8 cellular contexts compared by ENCODE assay signal in the genomic region with DNA sequence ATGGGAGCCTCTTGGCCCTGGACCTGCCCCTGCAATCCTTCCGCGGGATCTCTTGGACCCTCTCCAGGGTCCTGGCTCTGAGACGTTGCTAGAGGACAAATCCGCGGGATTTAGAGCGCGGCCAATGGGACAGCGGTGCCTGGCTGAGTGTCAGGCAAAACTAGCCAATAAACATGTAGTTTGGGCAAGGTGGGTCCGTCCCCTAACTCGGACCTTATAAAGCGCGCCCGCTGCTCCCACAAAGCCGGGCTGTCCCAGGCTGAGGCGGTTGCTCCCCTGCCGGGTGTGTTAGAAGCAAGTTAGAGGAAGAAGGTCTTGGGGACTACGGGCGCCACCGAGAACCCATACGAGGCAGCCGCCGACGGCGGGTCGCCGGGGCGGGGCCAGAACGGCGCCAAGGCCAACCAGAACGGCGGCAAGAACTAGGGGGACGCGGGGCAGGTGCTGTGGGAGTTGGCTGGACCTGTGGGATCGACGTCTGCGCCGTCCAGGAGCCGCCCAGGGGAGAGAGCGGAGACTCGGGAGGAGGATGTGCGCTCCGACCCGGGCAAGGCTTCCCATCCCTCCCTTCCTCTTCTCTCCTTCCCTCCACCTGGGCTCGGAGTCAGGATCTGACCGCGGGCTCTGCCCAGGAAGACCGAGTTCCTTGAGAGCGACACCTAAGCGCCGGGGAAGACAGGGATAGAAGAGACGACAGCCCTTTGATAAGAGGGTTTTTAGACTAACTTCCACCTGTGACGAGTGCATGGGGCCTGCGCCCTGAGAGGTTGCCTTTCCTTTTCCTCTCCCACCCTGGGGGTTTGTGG. TPM values are rescaled to one million over a fixed set of nuclear protein-coding genes. Genes with fewer than 3 reads are reported as not detected.
DNase-seq lines count a peak whose midpoint lies in the region; FAIRE-seq and TF ChIP-seq lines count a peak whose summit lies in the region.

No MANE protein-coding gene starts in this region.

- peak; percentile 92 for FAIRE-seq in H54 (lab: Jason Lieb, UNC)

- peaks cover 12% of the 10 kb centered on the region for H3K36me3 Mint-ChIP-seq in neural crest cell (ENCODE audit: low read depth)

- no peaks in the 10 kb centered on the region for H3K27me3 Mint-ChIP-seq in neural crest cell (ENCODE audit: low read depth)

- peak; percentile 95 for TF ChIP-seq POLR2A in H54 (IDR thresholded peaks at IDR 0.05; ENCODE audit: low read depth, low read length)

- TF ChIP-seq CTCF in neural crest cell (conservative IDR thresholded peaks at IDR 0.05), result no peak

- H3K4me1 Mint-ChIP-seq in neural crest cell, result peaks cover 12% of the 10 kb centered on the region

- no peak overlapping the region for H3K4me3 Mint-ChIP-seq in neural crest cell

- no peak overlapping the region for H3K27ac Mint-ChIP-seq in neural crest cell (ENCODE audit: unreplicated experiment)

- peak; percentile 96 for DNase-seq in G401 (ENCODE audit: low spot score)
- peak; percentile 98 for DNase-seq in H54 (ENCODE audit: insufficient read length, low spot score)
- DNase-seq in LHCN-M2 (ENCODE audit: low read depth), result peak; percentile 95
- peak; percentile 98 for DNase-seq in RKO (ENCODE audit: low spot score)
- peak; percentile 17 for DNase-seq in activated gamma-delta T cell (lab: John Stamatoyannopoulos, UW)
- DNase-seq in foreskin melanocyte, result peak; percentile 92
- DNase-seq in neural crest cell (ENCODE audit: low read depth, low spot score), result peak; percentile 81
- peak; percentile 92 for DNase-seq in superior temporal gyrus (ENCODE audit: extremely low spot score)

- no peaks in the 10 kb centered on the region for H3K9me3 Mint-ChIP-seq in neural crest cell

- in situ Hi-C loops in G401 (cut with HindIII; ENCODE audit: low sequenced_read_pairs), result loop anchor here (25.0 kb wide), 1 partner anchor 252 kb away; the partner anchor contains the start of gene EFHC1

RNA-seq across cellular contexts. Expression of gene TMEM14A, which starts 6.5 kb away (rescaled TPM):
- total RNA-seq in G401 (2014; rRNA removed; shearing (Covaris generic)), result 47.1 and 61.1 TPM in 2 replicates
- total RNA-seq in LHCN-M2 (2014; rRNA removed), result 49.8 and 50.6 TPM in 2 replicates
- polyA plus RNA-seq in LHCN-M2 (2012), result 30.5 TPM
- total RNA-seq in neural crest cell, result 25.0 and 27.8 TPM in 2 replicates

Comparison
In these comparisons a context has a peak if more than half of its experiments do, and no peak if none do; other contexts are left out.
1. Peak in every context shown above with its lines: DNase-seq.
2. DNase-seq: peak in every context shown above with its lines; median percentile 98 in H54; 98 in RKO; 96 in G401; 95 in LHCN-M2; 92 in foreskin melanocyte; 92 in superior temporal gyrus; 81 in neural crest cell; 17 in activated gamma-delta T cell.